In the genomic region with DNA sequence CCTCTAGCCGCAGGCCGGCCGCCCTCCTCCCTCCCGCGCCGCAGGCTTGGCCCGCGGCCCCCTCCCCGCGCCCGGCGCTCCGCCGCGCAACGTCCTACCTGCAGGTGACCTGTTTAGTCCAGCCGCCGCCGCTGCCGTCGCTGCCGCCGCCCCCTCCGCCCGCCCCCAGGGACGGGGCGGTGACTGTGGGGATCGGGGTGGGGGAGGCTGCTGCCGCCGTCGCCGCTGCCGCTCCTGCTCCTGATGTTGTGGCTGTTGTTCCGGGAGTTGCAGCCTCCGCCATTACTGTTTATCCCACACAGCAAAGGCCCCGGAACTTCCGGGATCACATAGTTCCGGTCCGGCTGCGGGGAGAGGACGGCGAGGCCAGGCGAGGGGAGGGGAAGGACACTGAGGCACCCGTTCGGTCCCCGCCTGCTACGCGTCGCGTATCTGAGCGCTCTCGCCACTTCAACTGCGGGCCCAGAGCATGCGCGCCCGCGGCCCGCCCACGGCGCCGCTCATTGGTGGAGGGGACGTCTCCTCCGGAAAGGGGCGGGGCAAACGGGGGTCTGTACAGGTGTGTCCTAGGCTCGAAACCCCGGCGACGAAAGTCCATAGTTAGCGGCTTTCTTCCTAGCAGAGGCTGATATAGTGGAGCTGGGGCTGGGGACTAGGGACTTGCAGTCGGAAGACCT, we compare ENCODE assay signal across 1 cellular context.
TF ChIP-seq lines count a peak whose summit lies in the region.

A gene with protein sequence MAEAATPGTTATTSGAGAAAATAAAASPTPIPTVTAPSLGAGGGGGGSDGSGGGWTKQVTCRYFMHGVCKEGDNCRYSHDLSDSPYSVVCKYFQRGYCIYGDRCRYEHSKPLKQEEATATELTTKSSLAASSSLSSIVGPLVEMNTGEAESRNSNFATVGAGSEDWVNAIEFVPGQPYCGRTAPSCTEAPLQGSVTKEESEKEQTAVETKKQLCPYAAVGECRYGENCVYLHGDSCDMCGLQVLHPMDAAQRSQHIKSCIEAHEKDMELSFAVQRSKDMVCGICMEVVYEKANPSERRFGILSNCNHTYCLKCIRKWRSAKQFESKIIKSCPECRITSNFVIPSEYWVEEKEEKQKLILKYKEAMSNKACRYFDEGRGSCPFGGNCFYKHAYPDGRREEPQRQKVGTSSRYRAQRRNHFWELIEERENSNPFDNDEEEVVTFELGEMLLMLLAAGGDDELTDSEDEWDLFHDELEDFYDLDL (minus strand): TSS at position 444 of the 677 bp plus-strand sequence. CDS start 161 bp downstream, at position 283.

TF ChIP-seq in HEK293, 187 proteins besides CTCF, POLR2A, EP300 and RAD21 (continued from another document and continues in another):
- TF ChIP-seq GFI1B (tag by site-specific recombination; IDR thresholded peaks at IDR 0.05) (no peak), SALL2 (tag by site-specific recombination; IDR thresholded peaks at IDR 0.05; ENCODE audit: borderline replicate concordance) (no peak), ZNF776 (tag by site-specific recombination; IDR thresholded peaks at IDR 0.05; ENCODE audit: borderline replicate concordance) (no peak), ZNF518A (tag by site-specific recombination; conservative IDR thresholded peaks at IDR 0.05; ENCODE audit: low read depth) (0 out of 2 replicates have a peak, but pooled peaks have one; percentile 24), SCRT2 (tag by site-specific recombination; IDR thresholded peaks at IDR 0.05) (peak; percentile 38; the same call in 1 of the 2 replicates), ZNF146 (tag by site-specific recombination; IDR thresholded peaks at IDR 0.05) (no peak), ZNF624 (tag by site-specific recombination; IDR thresholded peaks at IDR 0.05) (no peak), ZBTB48 (tag by site-specific recombination; IDR thresholded peaks at IDR 0.05) (no peak), ZNF561 (tag by site-specific recombination; IDR thresholded peaks at IDR 0.05; ENCODE audit: borderline replicate concordance) (peak; percentile 72), TRIM28 (IDR thresholded peaks at IDR 0.05; ENCODE audit: borderline replicate concordance, low read length) (no peak), ZFP69B (tag by site-specific recombination; IDR thresholded peaks at IDR 0.05) (peak; percentile 70; the same call in 1 of the 2 replicates), ZNF24 (tag by site-specific recombination; IDR thresholded peaks at IDR 0.05) (no peak), SP2 (tag by site-specific recombination; IDR thresholded peaks at IDR 0.05) (peak; percentile 88), ZBTB20 (tag by site-specific recombination; IDR thresholded peaks at IDR 0.05) (peak; percentile 95), ZNF423 (tag by site-specific recombination; IDR thresholded peaks at IDR 0.05) (no peak), ZNF664 (tag by site-specific recombination; IDR thresholded peaks at IDR 0.05) (no peak), ZNF174 (tag by site-specific recombination; IDR thresholded peaks at IDR 0.05) (no peak), ZNF10 (tag by site-specific recombination; IDR thresholded peaks at IDR 0.05) (peak; percentile 58), ZNF404 (tag by site-specific recombination; IDR thresholded peaks at IDR 0.05) (no peak), ZNF311 (tag by site-specific recombination; IDR thresholded peaks at IDR 0.05; ENCODE audit: borderline replicate concordance) (no peak), ZXDB (tag by site-specific recombination; IDR thresholded peaks at IDR 0.05) (peak; percentile 54), ZNF555 (tag by site-specific recombination; conservative IDR thresholded peaks at IDR 0.05) (no peak), ZNF449 (tag by site-specific recombination; IDR thresholded peaks at IDR 0.05) (no peak), BCL11A (tag by site-specific recombination; IDR thresholded peaks at IDR 0.05; ENCODE audit: low read depth) (no peak), ZNF157 (tag by site-specific recombination; IDR thresholded peaks at IDR 0.05) (no peak), GLIS2 (tag by site-specific recombination; IDR thresholded peaks at IDR 0.05) (no peak), ZBTB11 (tag by site-specific recombination; conservative IDR thresholded peaks at IDR 0.05; ENCODE audit: low read depth) (peak; percentile 98), ZBTB1 (tag by site-specific recombination; IDR thresholded peaks at IDR 0.05) (no peak)
- TF ChIP-seq, protein P1, sequence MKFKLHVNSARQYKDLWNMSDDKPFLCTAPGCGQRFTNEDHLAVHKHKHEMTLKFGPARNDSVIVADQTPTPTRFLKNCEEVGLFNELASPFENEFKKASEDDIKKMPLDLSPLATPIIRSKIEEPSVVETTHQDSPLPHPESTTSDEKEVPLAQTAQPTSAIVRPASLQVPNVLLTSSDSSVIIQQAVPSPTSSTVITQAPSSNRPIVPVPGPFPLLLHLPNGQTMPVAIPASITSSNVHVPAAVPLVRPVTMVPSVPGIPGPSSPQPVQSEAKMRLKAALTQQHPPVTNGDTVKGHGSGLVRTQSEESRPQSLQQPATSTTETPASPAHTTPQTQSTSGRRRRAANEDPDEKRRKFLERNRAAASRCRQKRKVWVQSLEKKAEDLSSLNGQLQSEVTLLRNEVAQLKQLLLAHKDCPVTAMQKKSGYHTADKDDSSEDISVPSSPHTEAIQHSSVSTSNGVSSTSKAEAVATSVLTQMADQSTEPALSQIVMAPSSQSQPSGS (tag by site-specific recombination; IDR thresholded peaks at IDR 0.05; ENCODE audit: low read depth), result no peak
- TF ChIP-seq, protein P2, sequence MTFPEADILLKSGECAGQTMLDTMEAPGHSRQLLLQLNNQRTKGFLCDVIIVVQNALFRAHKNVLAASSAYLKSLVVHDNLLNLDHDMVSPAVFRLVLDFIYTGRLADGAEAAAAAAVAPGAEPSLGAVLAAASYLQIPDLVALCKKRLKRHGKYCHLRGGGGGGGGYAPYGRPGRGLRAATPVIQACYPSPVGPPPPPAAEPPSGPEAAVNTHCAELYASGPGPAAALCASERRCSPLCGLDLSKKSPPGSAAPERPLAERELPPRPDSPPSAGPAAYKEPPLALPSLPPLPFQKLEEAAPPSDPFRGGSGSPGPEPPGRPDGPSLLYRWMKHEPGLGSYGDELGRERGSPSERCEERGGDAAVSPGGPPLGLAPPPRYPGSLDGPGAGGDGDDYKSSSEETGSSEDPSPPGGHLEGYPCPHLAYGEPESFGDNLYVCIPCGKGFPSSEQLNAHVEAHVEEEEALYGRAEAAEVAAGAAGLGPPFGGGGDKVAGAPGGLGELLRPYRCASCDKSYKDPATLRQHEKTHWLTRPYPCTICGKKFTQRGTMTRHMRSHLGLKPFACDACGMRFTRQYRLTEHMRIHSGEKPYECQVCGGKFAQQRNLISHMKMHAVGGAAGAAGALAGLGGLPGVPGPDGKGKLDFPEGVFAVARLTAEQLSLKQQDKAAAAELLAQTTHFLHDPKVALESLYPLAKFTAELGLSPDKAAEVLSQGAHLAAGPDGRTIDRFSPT (tag by site-specific recombination; IDR thresholded peaks at IDR 0.05), result no peak
- TF ChIP-seq, protein P3, sequence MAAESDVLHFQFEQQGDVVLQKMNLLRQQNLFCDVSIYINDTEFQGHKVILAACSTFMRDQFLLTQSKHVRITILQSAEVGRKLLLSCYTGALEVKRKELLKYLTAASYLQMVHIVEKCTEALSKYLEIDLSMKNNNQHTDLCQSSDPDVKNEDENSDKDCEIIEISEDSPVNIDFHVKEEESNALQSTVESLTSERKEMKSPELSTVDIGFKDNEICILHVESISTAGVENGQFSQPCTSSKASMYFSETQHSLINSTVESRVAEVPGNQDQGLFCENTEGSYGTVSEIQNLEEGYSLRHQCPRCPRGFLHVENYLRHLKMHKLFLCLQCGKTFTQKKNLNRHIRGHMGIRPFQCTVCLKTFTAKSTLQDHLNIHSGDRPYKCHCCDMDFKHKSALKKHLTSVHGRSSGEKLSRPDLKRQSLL (tag by site-specific recombination; IDR thresholded peaks at IDR 0.05), result no peak
- TF ChIP-seq, protein P4, sequence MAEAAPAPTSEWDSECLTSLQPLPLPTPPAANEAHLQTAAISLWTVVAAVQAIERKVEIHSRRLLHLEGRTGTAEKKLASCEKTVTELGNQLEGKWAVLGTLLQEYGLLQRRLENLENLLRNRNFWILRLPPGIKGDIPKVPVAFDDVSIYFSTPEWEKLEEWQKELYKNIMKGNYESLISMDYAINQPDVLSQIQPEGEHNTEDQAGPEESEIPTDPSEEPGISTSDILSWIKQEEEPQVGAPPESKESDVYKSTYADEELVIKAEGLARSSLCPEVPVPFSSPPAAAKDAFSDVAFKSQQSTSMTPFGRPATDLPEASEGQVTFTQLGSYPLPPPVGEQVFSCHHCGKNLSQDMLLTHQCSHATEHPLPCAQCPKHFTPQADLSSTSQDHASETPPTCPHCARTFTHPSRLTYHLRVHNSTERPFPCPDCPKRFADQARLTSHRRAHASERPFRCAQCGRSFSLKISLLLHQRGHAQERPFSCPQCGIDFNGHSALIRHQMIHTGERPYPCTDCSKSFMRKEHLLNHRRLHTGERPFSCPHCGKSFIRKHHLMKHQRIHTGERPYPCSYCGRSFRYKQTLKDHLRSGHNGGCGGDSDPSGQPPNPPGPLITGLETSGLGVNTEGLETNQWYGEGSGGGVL (tag by site-specific recombination; IDR thresholded peaks at IDR 0.05), result peak; percentile 57; the same call in 1 of the 2 replicates
- TF ChIP-seq, protein P5, sequence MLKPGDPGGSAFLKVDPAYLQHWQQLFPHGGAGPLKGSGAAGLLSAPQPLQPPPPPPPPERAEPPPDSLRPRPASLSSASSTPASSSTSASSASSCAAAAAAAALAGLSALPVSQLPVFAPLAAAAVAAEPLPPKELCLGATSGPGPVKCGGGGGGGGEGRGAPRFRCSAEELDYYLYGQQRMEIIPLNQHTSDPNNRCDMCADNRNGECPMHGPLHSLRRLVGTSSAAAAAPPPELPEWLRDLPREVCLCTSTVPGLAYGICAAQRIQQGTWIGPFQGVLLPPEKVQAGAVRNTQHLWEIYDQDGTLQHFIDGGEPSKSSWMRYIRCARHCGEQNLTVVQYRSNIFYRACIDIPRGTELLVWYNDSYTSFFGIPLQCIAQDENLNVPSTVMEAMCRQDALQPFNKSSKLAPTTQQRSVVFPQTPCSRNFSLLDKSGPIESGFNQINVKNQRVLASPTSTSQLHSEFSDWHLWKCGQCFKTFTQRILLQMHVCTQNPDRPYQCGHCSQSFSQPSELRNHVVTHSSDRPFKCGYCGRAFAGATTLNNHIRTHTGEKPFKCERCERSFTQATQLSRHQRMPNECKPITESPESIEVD (tag by site-specific recombination; IDR thresholded peaks at IDR 0.05), result no peak
